1 cellular context compared by ENCODE assay signal in genomic region chr14:30991408-30991807, GRCh38.
TF ChIP-seq lines count a peak whose summit lies in the region.

No MANE protein-coding gene starts in this region.

TF ChIP-seq in GM23338, 12 proteins besides CTCF, POLR2A, EP300 and RAD21 (continued from another document):
- TF ChIP-seq ZNF462 (CRISPR knock-in tag; IDR thresholded peaks at IDR 0.05) (no peak), NANOG (IDR thresholded peaks at IDR 0.05; ENCODE audit: borderline replicate concordance) (no peak), POLR2AphosphoS5 (IDR thresholded peaks at IDR 0.05; ENCODE audit: low read depth) (no peak)
